10 cellular contexts compared by ENCODE assay signal in genomic region chr20:50226093-50226974, GRCh38. TPM values are rescaled to one million over a fixed set of nuclear protein-coding genes. Genes with fewer than 3 reads are reported as not detected.
A peak's percentile ranks its signal among the peaks of the same experiment; 100 is the strongest.
DNase-seq lines count a peak whose midpoint lies in the region; ATAC-seq and TF ChIP-seq lines count a peak whose summit lies in the region.
"Had no signal": no experiment of that assay in that cellular context is flagged by ENCODE, and none has a peak within 500 bp of the region (broad histone marks: within the 10 kb centered on the region; RNA-seq: fewer than 3 reads in every experiment).

No MANE protein-coding gene starts in this region.

- peak in 1 of 4 donors; percentile 76 for TF ChIP-seq EP300 in upper lobe of left lung (IDR thresholded peaks at IDR 0.05)

- H3K9me3 Mint-ChIP-seq in activated T-helper 1 cell treated with anti-CD3 and anti-CD28 coated beads, Interleukin-12 subunit alpha, Interleukin-12 subunit beta, Interleukin-2, Interleukin-4 antibody, amounts not matched to agents 30 ng/mL and 10 ng/mL and 1 ng/mL, durations not matched to agents 14 hours and 24 hours and 36 hours: peaks cover 10% of the 10 kb centered on the region
- H3K9me3 Mint-ChIP-seq in progenitor cell of endocrine pancreas (ENCODE audit: low read depth): no peaks in the 10 kb centered on the region

- peak; percentile 70 for DNase-seq in Right ventricle myocardium superior
- DNase-seq in right atrium auricular region (ENCODE audit: low spot score): no peak
- no peak for DNase-seq in activated T-helper 1 cell treated with anti-CD3 and anti-CD28 coated beads, Interleukin-12 subunit alpha, Interleukin-12 subunit beta, Interleukin-2, Interleukin-4 antibody, amounts not matched to agents 30 ng/mL and 10 ng/mL and 1 ng/mL, durations not matched to agents 14 hours and 24 hours and 36 hours (ENCODE audit: low spot score)
- DNase-seq in right lobe of liver: peak in 2 of 3 donors; percentile 50
- DNase-seq in upper lobe of left lung: peak; percentile 76 to 81
- no peak for DNase-seq in putamen (ENCODE audit: low spot score)
- DNase-seq in progenitor cell of endocrine pancreas (ENCODE audit: low spot score, unreplicated experiment): no peak
- DNase-seq in activated gamma-delta T cell (lab: John Stamatoyannopoulos, UW): no peak
- DNase-seq: SHP77 had no signal

- no peak for TF ChIP-seq CTCF in right atrium auricular region (IDR thresholded peaks at IDR 0.05)
- TF ChIP-seq CTCF in right lobe of liver (IDR thresholded peaks at IDR 0.05): no peak
- no peak for TF ChIP-seq CTCF in upper lobe of left lung (IDR thresholded peaks at IDR 0.05)
- TF ChIP-seq CTCF in progenitor cell of endocrine pancreas (IDR thresholded peaks at IDR 0.05; ENCODE audit: unreplicated experiment): no peak

- H3K4me1 ChIP-seq in right atrium auricular region (peaks cover 0 to 12% of the 10 kb centered on the region in 2 donors), right lobe of liver (peaks cover 0 to 4% (median 0%) of the 10 kb centered on the region in 4 donors), upper lobe of left lung (peaks cover 0 to 31% (median 18%) of the 10 kb centered on the region in 4 donors)

- WGBS in right lobe of liver (ENCODE audit: insufficient coverage, low coverage, low lambda C conversion rate, missing lambda C conversion rate): 39% methylated on average over 6 of the region's 13 CpGs
- 58 to 68% methylated on average over 10 to 13 of the region's 13 CpGs for WGBS in upper lobe of left lung, 2 donors

- H3K27ac ChIP-seq in right atrium auricular region: no peak overlapping the region
- H3K27ac ChIP-seq in right lobe of liver: no peak overlapping the region
- H3K27ac ChIP-seq in upper lobe of left lung: peak overlapping the region in 2 of 4 donors; percentile 73 to 86

- ATAC-seq in Right ventricle myocardium superior (ENCODE audit: poor library complexity) (no peak), right lobe of liver (no peak), upper lobe of left lung (ENCODE audit: low FRiP score in 2 of 2) (peak; percentile 31 to 58)

- H3K4me3 ChIP-seq in right atrium auricular region (no peak overlapping the region), right lobe of liver (no peak overlapping the region), upper lobe of left lung (no peak overlapping the region)

- no peaks in the 10 kb centered on the region for H3K27me3 ChIP-seq in right atrium auricular region
- H3K27me3 ChIP-seq in right lobe of liver: no peaks in the 10 kb centered on the region
- H3K27me3 ChIP-seq in upper lobe of left lung: no peaks in the 10 kb centered on the region

- intact Hi-C loops in Right ventricle myocardium superior (cut with DNase I): no loop called here
- intact Hi-C loops in activated T-helper 1 cell treated with anti-CD3 and anti-CD28 coated beads, Interleukin-12 subunit alpha, Interleukin-12 subunit beta, Interleukin-2, Interleukin-4 antibody, amounts not matched to agents 30 ng/mL and 10 ng/mL and 1 ng/mL, durations not matched to agents 14 hours and 24 hours and 36 hours (cut with micrococcal nuclease): no loop called here
- intact Hi-C loops in right lobe of liver (cut with DNase I): no loop called here

- TF ChIP-seq POLR2A in right lobe of liver (IDR thresholded peaks at IDR 0.05) (no peak), upper lobe of left lung (IDR thresholded peaks at IDR 0.05) (no peak)

- peaks cover 42% of the 10 kb centered on the region for H3K4me1 Mint-ChIP-seq in activated T-helper 1 cell treated with anti-CD3 and anti-CD28 coated beads, Interleukin-12 subunit alpha, Interleukin-12 subunit beta, Interleukin-2, Interleukin-4 antibody, amounts not matched to agents 30 ng/mL and 10 ng/mL and 1 ng/mL, durations not matched to agents 14 hours and 24 hours and 36 hours (ENCODE audit: low read depth)
- no peaks in the 10 kb centered on the region for H3K4me1 Mint-ChIP-seq in progenitor cell of endocrine pancreas (ENCODE audit: low read depth)
- H3K4me1 Mint-ChIP-seq: memory B cell had no signal

- H3K27ac Mint-ChIP-seq in activated T-helper 1 cell treated with anti-CD3 and anti-CD28 coated beads, Interleukin-12 subunit alpha, Interleukin-12 subunit beta, Interleukin-2, Interleukin-4 antibody, amounts not matched to agents 30 ng/mL and 10 ng/mL and 1 ng/mL, durations not matched to agents 14 hours and 24 hours and 36 hours: peak overlapping the region; percentile 92
- no peak overlapping the region for H3K27ac Mint-ChIP-seq in progenitor cell of endocrine pancreas
- H3K27ac Mint-ChIP-seq: memory B cell had no signal

- H3K9me3 ChIP-seq in right atrium auricular region: no peaks in the 10 kb centered on the region
- no peaks in the 10 kb centered on the region for H3K9me3 ChIP-seq in right lobe of liver
- no peaks in the 10 kb centered on the region for H3K9me3 ChIP-seq in upper lobe of left lung

- peak overlapping the region; percentile 47 for H3K4me3 Mint-ChIP-seq in activated T-helper 1 cell treated with anti-CD3 and anti-CD28 coated beads, Interleukin-12 subunit alpha, Interleukin-12 subunit beta, Interleukin-2, Interleukin-4 antibody, amounts not matched to agents 30 ng/mL and 10 ng/mL and 1 ng/mL, durations not matched to agents 14 hours and 24 hours and 36 hours
- no peak overlapping the region for H3K4me3 Mint-ChIP-seq in progenitor cell of endocrine pancreas (ENCODE audit: low read depth)
- H3K4me3 Mint-ChIP-seq: memory B cell had no signal

- no peaks in the 10 kb centered on the region for H3K36me3 Mint-ChIP-seq in activated T-helper 1 cell treated with anti-CD3 and anti-CD28 coated beads, Interleukin-12 subunit alpha, Interleukin-12 subunit beta, Interleukin-2, Interleukin-4 antibody, amounts not matched to agents 30 ng/mL and 10 ng/mL and 1 ng/mL, durations not matched to agents 14 hours and 24 hours and 36 hours (ENCODE audit: low read depth)
- no peaks in the 10 kb centered on the region for H3K36me3 Mint-ChIP-seq in progenitor cell of endocrine pancreas (ENCODE audit: insufficient read depth)
- H3K36me3 Mint-ChIP-seq: memory B cell had no signal

- no peaks in the 10 kb centered on the region for H3K36me3 ChIP-seq in right atrium auricular region
- no peaks in the 10 kb centered on the region for H3K36me3 ChIP-seq in right lobe of liver
- no peaks in the 10 kb centered on the region for H3K36me3 ChIP-seq in upper lobe of left lung

- H3K27me3 Mint-ChIP-seq in activated T-helper 1 cell treated with anti-CD3 and anti-CD28 coated beads, Interleukin-12 subunit alpha, Interleukin-12 subunit beta, Interleukin-2, Interleukin-4 antibody, amounts not matched to agents 30 ng/mL and 10 ng/mL and 1 ng/mL, durations not matched to agents 14 hours and 24 hours and 36 hours (ENCODE audit: insufficient read depth): no peaks in the 10 kb centered on the region
- peaks cover 6% of the 10 kb centered on the region for H3K27me3 Mint-ChIP-seq in progenitor cell of endocrine pancreas

RNA-seq across cellular contexts. Expression of gene CEBPB, which starts 35.7 kb away (rescaled TPM):
- 57.3 TPM for total RNA-seq in Right ventricle myocardium superior
- total RNA-seq in right atrium auricular region: 100 to 1,000 TPM in 1 of 2 donors, 10 to 100 TPM in 1; 61.3 to 102 TPM
- 52.3 and 55.2 TPM in 2 replicates for total RNA-seq in activated T-helper 1 cell treated with anti-CD3 and anti-CD28 coated beads, Interleukin-12 subunit alpha, Interleukin-12 subunit beta, Interleukin-2, Interleukin-4 antibody, amounts not matched to agents 30 ng/mL and 10 ng/mL and 1 ng/mL, durations not matched to agents 14 hours and 24 hours and 36 hours
- 100 to 1,000 TPM; 130 to 182 (median 152) TPM for total RNA-seq in right lobe of liver
- total RNA-seq in upper lobe of left lung: 100 to 1,000 TPM; 161 to 411 (median 292) TPM
- 19.6 and 21.3 TPM in 2 replicates for total RNA-seq in progenitor cell of endocrine pancreas

Comparison
In these comparisons a context has a peak if more than half of its experiments do, and no peak if none do; other contexts are left out.
1. DNase-seq: peak in Right ventricle myocardium superior (single experiment), right lobe of liver (2 of 3) and upper lobe of left lung (2 of 2); none in right atrium auricular region (single experiment), activated T-helper 1 cell treated with anti-CD3 and anti-CD28 coated beads, Interleukin-12 subunit alpha, Interleukin-12 subunit beta, Interleukin-2, Interleukin-4 antibody, amounts not matched to agents 30 ng/mL and 10 ng/mL and 1 ng/mL, durations not matched to agents 14 hours and 24 hours and 36 hours (single experiment), putamen (single experiment), progenitor cell of endocrine pancreas (single experiment) and activated gamma-delta T cell (single experiment).
2. ATAC-seq: peak in upper lobe of left lung (2 of 2); none in Right ventricle myocardium superior (single experiment) and right lobe of liver (0 of 4).